ENCODE assay signal across 7 cellular contexts in genomic region chr15:73246411-73246810, GRCh38.
"Had no signal": no experiment of that assay in that cellular context is flagged by ENCODE, and none has a peak within 500 bp of the region (broad histone marks: within the 10 kb centered on the region; RNA-seq: fewer than 3 reads in every experiment).

No MANE protein-coding gene starts in this region.

- H3K36me3 ChIP-seq: HAP-1 had no signal

- H3K4me1 ChIP-seq: HAP-1 had no signal

- H3K27ac ChIP-seq: GM23248, HL-60 had no signal

- H3K27me3 Mint-ChIP-seq: IgD-negative memory B cell had no signal

- H3K4me3 ChIP-seq: GM23248, HAP-1 had no signal

- H2AFZ ChIP-seq: GM23248 had no signal

- H3K9me3 Mint-ChIP-seq: HFFc6, IgD-negative memory B cell had no signal

- H3K27ac Mint-ChIP-seq: HFFc6, IgD-negative memory B cell had no signal

- H3K9ac ChIP-seq: GM23248 had no signal

- H3K4me3 Mint-ChIP-seq: HFFc6, IgD-negative memory B cell had no signal

- H3K4me1 Mint-ChIP-seq: IgD-negative memory B cell had no signal

- H3K9me3 ChIP-seq: HAP-1 had no signal

- DNase-seq: GM23248, GOT3, H7, HFFc6 had no signal
